12 cellular contexts compared by ENCODE assay signal in genomic region chr7:157874870-157875229, GRCh38.
DNase-seq lines count a peak whose midpoint lies in the region; ATAC-seq and TF ChIP-seq lines count a peak whose summit lies in the region.
"Had no signal": no experiment of that assay in that cellular context is flagged by ENCODE, and none has a peak within 500 bp of the region (broad histone marks: within the 10 kb centered on the region; RNA-seq: fewer than 3 reads in every experiment).

No MANE protein-coding gene starts in this region.

- no peak overlapping the region for H3K27ac Mint-ChIP-seq in stimulated activated naive CD8-positive, alpha-beta T cell treated with anti-CD3 and anti-CD28 coated beads, Interleukin-15, Interleukin-2, amounts not matched to agents 100 ng/mL and 50 ng/mL, for 24 hours
- H3K27ac Mint-ChIP-seq in activated CD8-positive, alpha-beta T cell treated with anti-CD3 and anti-CD28 coated beads for 36 hours: no peak overlapping the region
- peak overlapping the region in 1 of 7 donors; percentile 22 for H3K27ac Mint-ChIP-seq in CD14-positive monocyte

- H3K27me3 ChIP-seq in ascending aorta: no peaks in the 10 kb centered on the region
- H3K27me3 ChIP-seq: BE2C had no signal

- H3K4me1 ChIP-seq in ascending aorta: no peaks in the 10 kb centered on the region
- H3K4me1 ChIP-seq: BE2C had no signal

- CTCF ChIA-PET in activated CD8-positive, alpha-beta T cell treated with anti-CD3 and anti-CD28 coated beads for 36 hours (lab: Charles Lee): interaction anchor here (0.6 to 1.0 kb wide), 4 partner anchors 40 to 382 kb away, joined by 3 read pairs; no protein-coding TSS in a partner anchor

- no peak overlapping the region for H3K27ac ChIP-seq in ascending aorta

- intact Hi-C loops in activated CD8-positive, alpha-beta T cell treated with anti-CD3 and anti-CD28 coated beads for 36 hours (cut with micrococcal nuclease): loop anchor here (10.0 kb wide), 1 partner anchor 440 kb away; no protein-coding TSS in a partner anchor
- intact Hi-C loops in CD14-positive monocyte (cut with micrococcal nuclease) (loop anchor here (2.0 to 10.0 kb wide), 4 partner anchors 50 to 443 kb away; no protein-coding TSS in a partner anchor), ascending aorta (cut with DNase I) (no loop called here)

- no peak for ATAC-seq in stimulated activated naive CD8-positive, alpha-beta T cell treated with anti-CD3 and anti-CD28 coated beads, Interleukin-15, Interleukin-2, amounts not matched to agents 100 U/mL and 50 U/mL, for 24 hours
- peak; percentile 67 for ATAC-seq in activated CD8-positive, alpha-beta T cell treated with anti-CD3 and anti-CD28 coated beads for 36 hours

- no peaks in the 10 kb centered on the region for H3K9me3 Mint-ChIP-seq in stimulated activated naive CD8-positive, alpha-beta T cell treated with anti-CD3 and anti-CD28 coated beads, Interleukin-15, Interleukin-2, amounts not matched to agents 100 ng/mL and 50 ng/mL, for 24 hours
- H3K9me3 Mint-ChIP-seq in activated CD8-positive, alpha-beta T cell treated with anti-CD3 and anti-CD28 coated beads for 36 hours: no peaks in the 10 kb centered on the region
- H3K9me3 Mint-ChIP-seq in CD14-positive monocyte: peaks cover 0 to 6% (median 1%) of the 10 kb centered on the region in 7 donors

- POLR2A ChIA-PET in activated CD8-positive, alpha-beta T cell treated with anti-CD3 and anti-CD28 coated beads for 36 hours (lab: Charles Lee): no interaction called here

- H3K27me3 Mint-ChIP-seq in stimulated activated naive CD8-positive, alpha-beta T cell treated with anti-CD3 and anti-CD28 coated beads, Interleukin-15, Interleukin-2, amounts not matched to agents 100 ng/mL and 50 ng/mL, for 24 hours: no peaks in the 10 kb centered on the region
- H3K27me3 Mint-ChIP-seq in activated CD8-positive, alpha-beta T cell treated with anti-CD3 and anti-CD28 coated beads for 36 hours: no peaks in the 10 kb centered on the region
- H3K27me3 Mint-ChIP-seq in CD14-positive monocyte (ENCODE audit: low read depth in 3 of 3): peaks cover 10 to 20% (median 11%) of the 10 kb centered on the region in 3 donors

- no peaks in the 10 kb centered on the region for H3K36me3 Mint-ChIP-seq in stimulated activated naive CD8-positive, alpha-beta T cell treated with anti-CD3 and anti-CD28 coated beads, Interleukin-15, Interleukin-2, amounts not matched to agents 100 ng/mL and 50 ng/mL, for 24 hours (ENCODE audit: low read depth)
- H3K36me3 Mint-ChIP-seq in activated CD8-positive, alpha-beta T cell treated with anti-CD3 and anti-CD28 coated beads for 36 hours (ENCODE audit: low read depth): no peaks in the 10 kb centered on the region
- H3K36me3 Mint-ChIP-seq in CD14-positive monocyte: no peaks in the 10 kb centered on the region

- DNase-seq in stimulated activated naive CD8-positive, alpha-beta T cell treated with anti-CD3 and anti-CD28 coated beads, Interleukin-15, Interleukin-2, amounts not matched to agents 100 U/mL and 50 U/mL, for 24 hours: no peak
- no peak for DNase-seq in activated CD8-positive, alpha-beta T cell treated with anti-CD3 and anti-CD28 coated beads for 36 hours
- no peak for DNase-seq in NAMALWA (ENCODE audit: low spot score)
- DNase-seq in SK-N-DZ (ENCODE audit: low spot score): no peak
- no peak for DNase-seq in CD14-positive monocyte (ENCODE audit: low spot score)
- DNase-seq in ascending aorta (ENCODE audit: low spot score in 2 of 2): no peak
- DNase-seq: activated gamma-delta T cell, cerebellar nuclear complex, NCI-H1105 had no signal

- H3K4me3 Mint-ChIP-seq in stimulated activated naive CD8-positive, alpha-beta T cell treated with anti-CD3 and anti-CD28 coated beads, Interleukin-15, Interleukin-2, amounts not matched to agents 100 ng/mL and 50 ng/mL, for 24 hours: peak overlapping the region; percentile 43
- H3K4me3 Mint-ChIP-seq in activated CD8-positive, alpha-beta T cell treated with anti-CD3 and anti-CD28 coated beads for 36 hours: peak overlapping the region; percentile 64
- H3K4me3 Mint-ChIP-seq in CD14-positive monocyte: peak overlapping the region in 1 of 2 donors; percentile 77

- TF ChIP-seq CTCF in activated CD8-positive, alpha-beta T cell treated with anti-CD3 and anti-CD28 coated beads for 36 hours (IDR thresholded peaks at IDR 0.05): no peak
- TF ChIP-seq CTCF in CD14-positive monocyte (IDR thresholded peaks at IDR 0.05) (no peak), ascending aorta (IDR thresholded peaks at IDR 0.05) (no peak)

- H3K36me3 ChIP-seq in ascending aorta: no peaks in the 10 kb centered on the region
- H3K36me3 ChIP-seq: BE2C had no signal

- H3K9me3 ChIP-seq in iPS-18c (ENCODE audit: control insufficient read depth, insufficient read depth, low read length): peaks cover 47% of the 10 kb centered on the region
- H3K9me3 ChIP-seq in ascending aorta: no peaks in the 10 kb centered on the region
- H3K9me3 ChIP-seq: BE2C had no signal

- H3K4me3 ChIP-seq in iPS-18c (ENCODE audit: insufficient read depth, low read depth, low read length): peak overlapping the region; percentile 20; the same call in 1 of the 2 replicates
- no peak overlapping the region for H3K4me3 ChIP-seq in ascending aorta

- peaks cover 11% of the 10 kb centered on the region for H3K4me1 Mint-ChIP-seq in stimulated activated naive CD8-positive, alpha-beta T cell treated with anti-CD3 and anti-CD28 coated beads, Interleukin-15, Interleukin-2, amounts not matched to agents 100 ng/mL and 50 ng/mL, for 24 hours (ENCODE audit: low read depth)
- peaks cover 26% of the 10 kb centered on the region for H3K4me1 Mint-ChIP-seq in activated CD8-positive, alpha-beta T cell treated with anti-CD3 and anti-CD28 coated beads for 36 hours (ENCODE audit: low read depth)
- peaks cover 18% of the 10 kb centered on the region for H3K4me1 Mint-ChIP-seq in CD14-positive monocyte
